In the genomic region with DNA sequence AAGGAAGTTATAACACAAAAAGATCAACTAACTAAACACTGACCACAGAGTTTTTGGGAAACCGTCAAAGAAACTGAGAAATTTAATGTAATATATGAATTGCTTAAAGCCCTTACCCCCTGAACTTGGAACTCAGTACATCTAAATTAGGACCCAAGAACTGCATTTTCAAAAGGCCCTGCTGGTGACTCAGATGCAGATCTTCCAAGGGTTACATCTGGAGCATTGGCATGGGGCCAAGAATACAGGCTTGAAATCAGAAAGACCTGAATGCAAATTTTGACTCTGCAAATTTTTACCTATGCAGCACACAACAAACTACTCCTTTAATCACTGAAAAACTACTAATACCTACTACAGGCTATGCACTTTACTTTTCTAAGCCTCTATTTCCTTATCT, we compare ENCODE assay signal across 8 cellular contexts. TPM values are rescaled to one million over a fixed set of nuclear protein-coding genes. Genes with fewer than 3 reads are reported as not detected.
A peak's percentile ranks its signal among the peaks of the same experiment; 100 is the strongest.
DNase-seq lines count a peak whose midpoint lies in the region; ATAC-seq and TF ChIP-seq lines count a peak whose summit lies in the region.

No MANE protein-coding gene starts in this region.

- H3K36me3 Mint-ChIP-seq in MCF 10A (ENCODE audit: insufficient read depth, unreplicated experiment) (peaks cover 34% of the 10 kb centered on the region), natural killer cell (peaks cover 3% of the 10 kb centered on the region)
- H3K36me3 Mint-ChIP-seq in activated naive CD4-positive, alpha-beta T cell treated with anti-CD3 and anti-CD28 coated beads, Interleukin-2, amount 50 U/mL, for 72 hours: peaks cover 10 to 18% of the 10 kb centered on the region in 2 donors

- peak; percentile 93 for DNase-seq in MCF 10A (ENCODE audit: unreplicated experiment)
- no peak for DNase-seq in breast epithelium (ENCODE audit: low spot score in 2 of 2)
- DNase-seq in MV-4-11 (lab: John Stamatoyannopoulos, UW): peak; percentile 7
- DNase-seq in dedifferentiated amniotic fluid mesenchymal stem cell (ENCODE audit: extremely low spot score): peak; percentile 59
- peak; percentile 38 for DNase-seq in stomach
- DNase-seq in natural killer cell: no peak
- no peak for DNase-seq in KG1 (lab: John Stamatoyannopoulos, UW)
- no peak for DNase-seq in activated naive CD4-positive, alpha-beta T cell treated with anti-CD3 and anti-CD28 coated beads, Interleukin-2, amount 50 U/mL, for 72 hours (ENCODE audit: low spot score in 2 of 2)

- no peak overlapping the region for H3K4me3 ChIP-seq in breast epithelium
- no peak overlapping the region for H3K4me3 ChIP-seq in stomach

- no TSS peak for BruUV-seq in MCF 10A (replicated peaks; lab: Mats Ljungman, UMichigan)

- 57 to 70% (median 69%) methylated on average over 1 of the region's 1 CpG for WGBS in stomach, 5 donors

- no peak for TF ChIP-seq POLR2A in breast epithelium (IDR thresholded peaks at IDR 0.05)
- no peak for TF ChIP-seq POLR2A in stomach (IDR thresholded peaks at IDR 0.05)

- TF ChIP-seq CTCF in MCF 10A (IDR thresholded peaks at IDR 0.05; ENCODE audit: unreplicated experiment): no peak
- no peak for TF ChIP-seq CTCF in breast epithelium (IDR thresholded peaks at IDR 0.05)
- no peak for TF ChIP-seq CTCF in stomach (IDR thresholded peaks at IDR 0.05)
- TF ChIP-seq CTCF in natural killer cell (IDR thresholded peaks at IDR 0.05): no peak

- no peak overlapping the region for H3K27ac ChIP-seq in breast epithelium
- no peak overlapping the region for H3K27ac ChIP-seq in stomach

- CTCF ChIA-PET in MCF 10A (lab: Yijun Ruan, JAX): no interaction called here

- no peak for TF ChIP-seq EP300 in stomach (IDR thresholded peaks at IDR 0.05)

- H3K4me3 Mint-ChIP-seq in MCF 10A (ENCODE audit: unreplicated experiment): no peak overlapping the region
- H3K4me3 Mint-ChIP-seq in natural killer cell: no peak overlapping the region

- H3K4me1 ChIP-seq in breast epithelium (no peaks in the 10 kb centered on the region), stomach (peaks cover 0 to 10% (median 0%) of the 10 kb centered on the region in 4 donors)

- ATAC-seq in natural killer cell: no peak
- no peak for ATAC-seq in activated naive CD4-positive, alpha-beta T cell treated with anti-CD3 and anti-CD28 coated beads, Interleukin-2, amount 50 U/mL, for 72 hours

- H3K9me3 Mint-ChIP-seq in MCF 10A (ENCODE audit: unreplicated experiment) (no peaks in the 10 kb centered on the region), natural killer cell (no peaks in the 10 kb centered on the region)
- no peaks in the 10 kb centered on the region for H3K9me3 Mint-ChIP-seq in activated naive CD4-positive, alpha-beta T cell treated with anti-CD3 and anti-CD28 coated beads, Interleukin-2, amount 50 U/mL, for 72 hours

- H3K9me3 ChIP-seq in breast epithelium (no peaks in the 10 kb centered on the region), stomach (no peaks in the 10 kb centered on the region)

- H3K27ac Mint-ChIP-seq in MCF 10A (ENCODE audit: low read depth, unreplicated experiment) (peak overlapping the region; percentile 75), natural killer cell (no peak overlapping the region)
- no peak overlapping the region for H3K27ac Mint-ChIP-seq in activated naive CD4-positive, alpha-beta T cell treated with anti-CD3 and anti-CD28 coated beads, Interleukin-2, amount 50 U/mL, for 72 hours

- POLR2A ChIA-PET in MCF 10A (lab: Yijun Ruan, JAX): interaction anchor here (0.6 to 1.7 kb wide), 9 partner anchors 20 to 261 kb away, joined by 3 to 11 read pairs (median 3); a partner anchor contains a TSS

- no peaks in the 10 kb centered on the region for H3K36me3 ChIP-seq in breast epithelium
- peaks cover 4 to 47% (median 22%) of the 10 kb centered on the region in 4 donors for H3K36me3 ChIP-seq in stomach

- H3K27me3 Mint-ChIP-seq in MCF 10A (ENCODE audit: insufficient read depth, unreplicated experiment): no peaks in the 10 kb centered on the region
- H3K27me3 Mint-ChIP-seq in natural killer cell (ENCODE audit: low read depth in 2 of 2): no peaks in the 10 kb centered on the region

- intact Hi-C loops in MCF 10A (cut with micrococcal nuclease) (loop anchor here (2.0 kb wide), 1 partner anchor 43 kb away; a partner anchor contains a TSS), breast epithelium (cut with DNase I; ENCODE audit: low total_unique reads) (no loop called here), stomach (cut with DNase I; ENCODE audit: low total_unique reads) (no loop called here), natural killer cell (cut with micrococcal nuclease) (no loop called here)

- H3K4me1 Mint-ChIP-seq in MCF 10A (ENCODE audit: insufficient read depth, unreplicated experiment) (peaks cover 24% of the 10 kb centered on the region), natural killer cell (no peaks in the 10 kb centered on the region)

- H3K27me3 ChIP-seq in breast epithelium (no peaks in the 10 kb centered on the region), stomach (no peaks in the 10 kb centered on the region)

RNA-seq across cellular contexts. Expression of a gene that starts 43.9 kb away (rescaled TPM):
- total RNA-seq in MCF 10A (2022) (16.0 and 16.2 TPM in 2 replicates), breast epithelium (10 to 100 TPM; 11.8 to 28.4 (median 18.0) TPM), stomach (10 to 100 TPM in 3 of 5 donors, 1 to 10 TPM in 2; 4.7 to 52.7 (median 11.2) TPM), natural killer cell (10 to 100 TPM; 25.7 to 36.9 (median 26.4) TPM)
- 1 to 10 TPM; 3.1 to 7.0 (median 3.7) TPM for polyA plus RNA-seq in stomach
- 10 to 100 TPM; 18.2 to 19.2 TPM for total RNA-seq in activated naive CD4-positive, alpha-beta T cell treated with anti-CD3 and anti-CD28 coated beads, Interleukin-2, amount 50 U/mL, for 72 hours

RNA-seq across cellular contexts. Expression of a gene that starts 51.7 kb away (rescaled TPM):
- 22.0 and 23.1 TPM in 2 replicates for total RNA-seq in MCF 10A (2022)
- 10 to 100 TPM in 2 of 3 donors, 1 to 10 TPM in 1; 7.8 to 23.6 (median 15.4) TPM for total RNA-seq in breast epithelium
- total RNA-seq in stomach: 10 to 100 TPM in 3 of 5 donors, 1 to 10 TPM in 2; 3.8 to 40.4 (median 13.6) TPM
- polyA plus RNA-seq in stomach: 1 to 10 TPM; 2.3 to 2.9 (median 2.6) TPM
- total RNA-seq in natural killer cell: 10 to 100 TPM; 19.1 to 25.9 (median 20.8) TPM
- total RNA-seq in activated naive CD4-positive, alpha-beta T cell treated with anti-CD3 and anti-CD28 coated beads, Interleukin-2, amount 50 U/mL, for 72 hours: 10 to 100 TPM; 13.3 to 19.2 TPM

Comparison
In these comparisons a context has a peak if more than half of its experiments do, and no peak if none do; other contexts are left out.
1. DNase-seq: peak in MCF 10A (single experiment), MV-4-11 (single experiment), dedifferentiated amniotic fluid mesenchymal stem cell (single experiment) and stomach (single experiment); none in breast epithelium (0 of 2), natural killer cell (single experiment), KG1 (single experiment) and activated naive CD4-positive, alpha-beta T cell treated with anti-CD3 and anti-CD28 coated beads, Interleukin-2, amount 50 U/mL, for 72 hours (0 of 2).